ENCODE assay signal across 8 cellular contexts in genomic region chr5:136981936-136982335, GRCh38.
"Had no signal": no experiment of that assay in that cellular context is flagged by ENCODE, and none has a peak within 500 bp of the region (broad histone marks: within the 10 kb centered on the region; RNA-seq: fewer than 3 reads in every experiment).

No MANE protein-coding gene starts in this region.

- DNase-seq: GDM1, GF-D8 had no signal

- H3K4me3 ChIP-seq: GM12878 had no signal

- ATAC-seq: GM12878 had no signal

- FAIRE-seq: G401.6, GM12878, GM12891, GM12892, GM18507, GM19239 had no signal
